In genomic region chr1:206471415-206471801, GRCh38 we compare ENCODE assay signal across 8 cellular contexts. TPM values are rescaled to one million over a fixed set of nuclear protein-coding genes. Genes with fewer than 3 reads are reported as not detected.
DNase-seq lines count a peak whose midpoint lies in the region; ATAC-seq and TF ChIP-seq lines count a peak whose summit lies in the region.

No MANE protein-coding gene starts in this region.

- H3K9me3 ChIP-seq in MM.1S (replicated peaks; ENCODE audit: insufficient read depth, low read length) (no peaks in the 10 kb centered on the region), skeletal muscle tissue (ENCODE audit: control insufficient read depth in 3 of 3, low read length in 3 of 3) (no peaks in the 10 kb centered on the region), SJCRH30 (replicated peaks) (no peaks in the 10 kb centered on the region)
- H3K9me3 ChIP-seq in effector memory CD4-positive, alpha-beta T cell (ENCODE audit: control insufficient read depth, low read length): no peaks in the 10 kb centered on the region

- no peaks in the 10 kb centered on the region for H3K27me3 ChIP-seq in MM.1S (replicated peaks; ENCODE audit: insufficient read depth, low read length)
- no peaks in the 10 kb centered on the region for H3K27me3 ChIP-seq in effector memory CD4-positive, alpha-beta T cell (replicated peaks; ENCODE audit: control insufficient read depth, insufficient read depth, low read length, poor library complexity, severe bottlenecking)
- peaks cover 7 to 34% (median 14%) of the 10 kb centered on the region in 3 donors for H3K27me3 ChIP-seq in skeletal muscle tissue (ENCODE audit: control insufficient read depth in 3 of 3, insufficient read depth in 3 of 3, low read length in 3 of 3)
- no peaks in the 10 kb centered on the region for H3K27me3 ChIP-seq in SJCRH30

- H2AFZ ChIP-seq in MM.1S (ENCODE audit: low read length): peak overlapping the region; percentile 69; the same call in 1 of the 2 replicates

- peak overlapping the region; percentile 53; the same call in 1 of the 2 replicates for H3K9ac ChIP-seq in MM.1S (ENCODE audit: low read length)
- H3K9ac ChIP-seq in skeletal muscle tissue (ENCODE audit: low read depth in 1 of 3, low read length in 3 of 3): peak overlapping the region in 1 of 3 donors; percentile 8

- peaks cover 32% of the 10 kb centered on the region for H3F3A ChIP-seq in MM.1S (ENCODE audit: insufficient read depth, low read length)

- H3K36me3 ChIP-seq in MM.1S (replicated peaks; ENCODE audit: insufficient read depth, low read length) (no peaks in the 10 kb centered on the region; the same call in 1 of the 2 replicates), skeletal muscle tissue (ENCODE audit: control insufficient read depth in 3 of 3, insufficient read depth in 3 of 3, low read length in 3 of 3) (no peaks in the 10 kb centered on the region), SJCRH30 (no peaks in the 10 kb centered on the region)
- peaks cover 29% of the 10 kb centered on the region for H3K36me3 ChIP-seq in effector memory CD4-positive, alpha-beta T cell (ENCODE audit: control insufficient read depth, insufficient read depth, low read length)

- TF ChIP-seq CTCF in MM.1S (IDR thresholded peaks at IDR 0.05; ENCODE audit: low read length): no peak

- H3K4me1 ChIP-seq in MM.1S (ENCODE audit: low read length): peaks cover 63% of the 10 kb centered on the region
- peaks cover 54% of the 10 kb centered on the region for H3K4me1 ChIP-seq in effector memory CD4-positive, alpha-beta T cell (ENCODE audit: control insufficient read depth, insufficient read depth, low read length, poor library complexity, severe bottlenecking)
- peaks cover 19 to 30% (median 20%) of the 10 kb centered on the region in 3 donors for H3K4me1 ChIP-seq in skeletal muscle tissue (ENCODE audit: control insufficient read depth in 3 of 3, insufficient read depth in 3 of 3, low read length in 3 of 3)
- H3K4me1 ChIP-seq in SJCRH30: peaks cover 34% of the 10 kb centered on the region

- H3K79me2 ChIP-seq in MM.1S (ENCODE audit: low read length): peaks cover 46% of the 10 kb centered on the region

- H3K27ac ChIP-seq in MM.1S (ENCODE audit: low read length) (peak overlapping the region; percentile 49; the same call in 1 of the 2 replicates), skeletal muscle tissue (ENCODE audit: low read depth, low read length) (no peak overlapping the region), SJCRH30 (no peak overlapping the region)
- H3K27ac ChIP-seq in effector memory CD4-positive, alpha-beta T cell (ENCODE audit: insufficient read depth, low read length, poor library complexity, severe bottlenecking): peak overlapping the region; percentile 68

- H3K4me2 ChIP-seq in MM.1S (ENCODE audit: low read depth, low read length): peak overlapping the region; percentile 84

- ATAC-seq in GM19043 (IDR thresholded peaks at IDR 0.05; ENCODE audit: low read depth, unreplicated experiment): peak; percentile 8
- no peak for ATAC-seq in sciatic nerve

- peak overlapping the region; percentile 77 for H3K4me3 ChIP-seq in MM.1S (ENCODE audit: low read length)
- peak overlapping the region; percentile 96 for H3K4me3 ChIP-seq in effector memory CD4-positive, alpha-beta T cell (ENCODE audit: insufficient read depth, low read depth, low read length, poor library complexity, severe bottlenecking)
- H3K4me3 ChIP-seq in skeletal muscle tissue (ENCODE audit: low read length in 3 of 3): peak overlapping the region in 2 of 3 donors; percentile 72 to 75
- H3K4me3 ChIP-seq in SJCRH30: no peak overlapping the region; the same call in 1 of the 2 replicates

- intact Hi-C loops in sciatic nerve (cut with DNase I): no loop called here

- DNase-seq in MM.1S: no peak
- DNase-seq in effector memory CD4-positive, alpha-beta T cell: no peak
- no peak for DNase-seq in Kasumi-1 (lab: John Stamatoyannopoulos, UW)
- DNase-seq in sciatic nerve (ENCODE audit: low spot score): no peak
- no peak for DNase-seq in SJCRH30
- no peak for DNase-seq in amniotic stem cell (lab: John Stamatoyannopoulos, UW)

- H4K20me1 ChIP-seq in MM.1S (ENCODE audit: insufficient read depth, low read length): no peaks in the 10 kb centered on the region

- no peaks in the 10 kb centered on the region for H3K9me2 ChIP-seq in MM.1S (replicated peaks; ENCODE audit: insufficient read depth, low read length)

RNA-seq across cellular contexts. Expression of gene IKBKE, which starts 1.1 kb away (rescaled TPM):
- 2.6 TPM for total RNA-seq in skeletal muscle tissue
- total RNA-seq in sciatic nerve: 4.1 TPM
- 3.1 and 3.5 TPM in 2 replicates for total RNA-seq in SJCRH30 (2014; rRNA removed; shearing (Covaris generic))

RNA-seq across cellular contexts. Expression of gene RASSF5, which starts 35.9 kb away (rescaled TPM):
- 3.1 TPM for total RNA-seq in skeletal muscle tissue
- 53.0 TPM for total RNA-seq in sciatic nerve
- 9.5 TPM in 2 replicates for total RNA-seq in SJCRH30 (2014; rRNA removed; shearing (Covaris generic))

Comparison
In these comparisons a context has a peak if more than half of its experiments do, and no peak if none do; other contexts are left out.
1. H3K27ac ChIP-seq: peak in MM.1S (single experiment) and effector memory CD4-positive, alpha-beta T cell (single experiment); none in skeletal muscle tissue (single experiment) and SJCRH30 (single experiment).